In genomic region chr10:117004238-117004626, GRCh38 we compare ENCODE assay signal across 8 cellular contexts. TPM values are rescaled to one million over a fixed set of nuclear protein-coding genes. Genes with fewer than 3 reads are reported as not detected.
DNase-seq lines count a peak whose midpoint lies in the region; ATAC-seq and TF ChIP-seq lines count a peak whose summit lies in the region.

No MANE protein-coding gene starts in this region.

- CTCF ChIA-PET in activated CD8-positive, alpha-beta memory T cell treated with anti-CD3 and anti-CD28 coated beads, Interleukin-2, amount 10 ng/mL, durations not matched to agents 7 days and 5 days (lab: Charles Lee), result no interaction called here

- H3K27ac ChIP-seq in gastroesophageal sphincter (peak overlapping the region in 3 of 4 donors; percentile 46 to 75 (median 74)), gastrocnemius medialis (no peak overlapping the region)

- no peaks in the 10 kb centered on the region for H3K9me3 Mint-ChIP-seq in activated CD8-positive, alpha-beta memory T cell treated with anti-CD3 and anti-CD28 coated beads, Interleukin-2, amount 10 ng/mL, durations not matched to agents 7 days and 5 days (ENCODE audit: low read depth)

- ATAC-seq in HG02763 (IDR thresholded peaks at IDR 0.05; ENCODE audit: unreplicated experiment) (peak; percentile 35), gastroesophageal sphincter (peak; percentile 80), gastrocnemius medialis (no peak)
- no peak for ATAC-seq in activated CD8-positive, alpha-beta memory T cell treated with anti-CD3 and anti-CD28 coated beads, Interleukin-2, amount 10 ng/mL, durations not matched to agents 7 days and 5 days

- H3K36me3 Mint-ChIP-seq in activated CD8-positive, alpha-beta memory T cell treated with anti-CD3 and anti-CD28 coated beads, Interleukin-2, amount 10 ng/mL, durations not matched to agents 7 days and 5 days, result peaks cover 2% of the 10 kb centered on the region

- H3K4me1 ChIP-seq in gastroesophageal sphincter (peaks cover 0 to 10% (median 3%) of the 10 kb centered on the region in 3 donors), gastrocnemius medialis (no peaks in the 10 kb centered on the region)

- H3K27me3 Mint-ChIP-seq in activated CD8-positive, alpha-beta memory T cell treated with anti-CD3 and anti-CD28 coated beads, Interleukin-2, amount 10 ng/mL, durations not matched to agents 7 days and 5 days, result peaks cover 34% of the 10 kb centered on the region

- TF ChIP-seq CTCF in gastroesophageal sphincter (IDR thresholded peaks at IDR 0.05), result no peak
- TF ChIP-seq CTCF in gastrocnemius medialis (IDR thresholded peaks at IDR 0.05 in 4 of 5, conservative IDR thresholded peaks at IDR 0.05 in 1 of 5), result no peak

- peaks cover 2% of the 10 kb centered on the region for H3K4me1 Mint-ChIP-seq in activated CD8-positive, alpha-beta memory T cell treated with anti-CD3 and anti-CD28 coated beads, Interleukin-2, amount 10 ng/mL, durations not matched to agents 7 days and 5 days

- H3K4me3 Mint-ChIP-seq in activated CD8-positive, alpha-beta memory T cell treated with anti-CD3 and anti-CD28 coated beads, Interleukin-2, amount 10 ng/mL, durations not matched to agents 7 days and 5 days, result no peak overlapping the region

- no peak overlapping the region for H3K27ac Mint-ChIP-seq in activated CD8-positive, alpha-beta memory T cell treated with anti-CD3 and anti-CD28 coated beads, Interleukin-2, amount 10 ng/mL, durations not matched to agents 7 days and 5 days

- in situ Hi-C loops in gastrocnemius medialis (cut with MboI; ENCODE audit: low sequenced_read_pairs in 4 of 4), result no loop called here

- no peak for TF ChIP-seq EP300 in gastroesophageal sphincter (IDR thresholded peaks at IDR 0.05)

- no peaks in the 10 kb centered on the region for H3K36me3 ChIP-seq in gastroesophageal sphincter
- no peaks in the 10 kb centered on the region for H3K36me3 ChIP-seq in gastrocnemius medialis

- H3K27me3 ChIP-seq in gastroesophageal sphincter (peaks cover 38% of the 10 kb centered on the region), gastrocnemius medialis (peaks cover 3 to 19% (median 7%) of the 10 kb centered on the region in 3 donors)

- H3K4me3 ChIP-seq in gastroesophageal sphincter, result peak overlapping the region; percentile 52 to 80
- peak overlapping the region; percentile 55 to 69 (median 62) for H3K4me3 ChIP-seq in gastrocnemius medialis

- TF ChIP-seq POLR2A in gastroesophageal sphincter (IDR thresholded peaks at IDR 0.05) (no peak), gastrocnemius medialis (IDR thresholded peaks at IDR 0.05) (no peak)

- 17 to 46% methylated on average over 3 to 7 of the region's 7 CpGs for WGBS in gastroesophageal sphincter (ENCODE audit: low coverage in 1 of 2), 2 donors

- intact Hi-C loops in gastrocnemius medialis (cut with DNase I; ENCODE audit: low total_unique reads), result no loop called here

- H3K9me3 ChIP-seq in gastroesophageal sphincter, result no peaks in the 10 kb centered on the region
- no peaks in the 10 kb centered on the region for H3K9me3 ChIP-seq in gastrocnemius medialis

- DNase-seq in NCI-H510A treated with DMSO at 0.1 percent for 48 hours (lab: John Stamatoyannopoulos, UW), result peak; percentile 56
- no peak for DNase-seq in NCI-H510A (lab: John Stamatoyannopoulos, UW)
- DNase-seq in SKM-1 treated with dmso at 0.1 percent for 144 hours (lab: John Stamatoyannopoulos, UW; ENCODE audit: unreplicated experiment), result peak; percentile 51
- DNase-seq in gastrocnemius medialis, result peak in 1 of 2 donors; percentile 22
- DNase-seq in GM19238 (ENCODE audit: insufficient read length, low spot score), result no peak
- DNase-seq in activated CD8-positive, alpha-beta memory T cell treated with anti-CD3 and anti-CD28 coated beads, Interleukin-2, amount 10 ng/mL, durations not matched to agents 7 days and 5 days, result no peak

RNA-seq across cellular contexts. Expression of gene SHTN1, which starts 0.8 kb away (rescaled TPM):
- total RNA-seq in gastroesophageal sphincter (1 to 10 TPM; 4.3 to 9.2 (median 6.3) TPM), gastrocnemius medialis (1 to 10 TPM in 2 of 4 donors, under 1 TPM in 2; 0.73 to 2.2 (median 1.0) TPM)
- total RNA-seq in activated CD8-positive, alpha-beta memory T cell treated with anti-CD3 and anti-CD28 coated beads, Interleukin-2, amount 10 ng/mL, durations not matched to agents 7 days and 5 days, result not detected

Comparison
In these comparisons a context has a peak if more than half of its experiments do, and no peak if none do; other contexts are left out.
1. DNase-seq: peak in NCI-H510A treated with DMSO at 0.1 percent for 48 hours (single experiment) and SKM-1 treated with dmso at 0.1 percent for 144 hours (single experiment); none in NCI-H510A (single experiment), GM19238 (single experiment) and activated CD8-positive, alpha-beta memory T cell treated with anti-CD3 and anti-CD28 coated beads, Interleukin-2, amount 10 ng/mL, durations not matched to agents 7 days and 5 days (single experiment).
2. ATAC-seq: peak in HG02763 (single experiment) and gastroesophageal sphincter (single experiment); none in gastrocnemius medialis (0 of 2) and activated CD8-positive, alpha-beta memory T cell treated with anti-CD3 and anti-CD28 coated beads, Interleukin-2, amount 10 ng/mL, durations not matched to agents 7 days and 5 days (single experiment).
3. H3K27ac ChIP-seq: peak in gastroesophageal sphincter (3 of 4); none in gastrocnemius medialis (0 of 4).